In the genomic region with DNA sequence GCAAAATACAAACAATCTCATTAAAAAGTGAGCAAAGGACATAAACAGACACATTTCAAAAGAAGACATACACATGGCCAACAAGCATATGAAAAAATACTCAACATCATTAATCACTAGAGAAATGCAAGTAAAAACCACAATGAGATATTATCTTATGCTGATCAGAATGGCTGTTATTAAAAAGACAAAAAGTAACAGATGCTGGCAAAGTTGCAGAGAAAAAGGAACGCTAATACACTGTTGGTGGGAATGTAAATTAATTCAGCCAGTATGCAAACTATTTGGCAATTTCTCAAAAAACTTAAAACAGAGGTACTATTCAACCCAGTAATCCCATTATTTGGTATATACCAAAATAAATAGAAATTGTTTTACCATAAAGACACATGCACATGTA, we compare ENCODE assay signal across 19 cellular contexts. TPM values are rescaled to one million over a fixed set of nuclear protein-coding genes. Genes with fewer than 3 reads are reported as not detected.
DNase-seq lines count a peak whose midpoint lies in the region; ATAC-seq and TF ChIP-seq lines count a peak whose summit lies in the region.
"Had no signal": no experiment of that assay in that cellular context is flagged by ENCODE, and none has a peak within 500 bp of the region (broad histone marks: within the 10 kb centered on the region; RNA-seq: fewer than 3 reads in every experiment).

No MANE protein-coding gene starts in this region.

- no peaks in the 10 kb centered on the region for H3K79me2 ChIP-seq in SK-N-SH (ENCODE audit: insufficient read depth)

- H4K20me1 ChIP-seq in SK-N-SH (ENCODE audit: insufficient read depth): no peaks in the 10 kb centered on the region
- H4K20me1 ChIP-seq: BLaER1 had no signal

- H3K36me3 ChIP-seq in SK-N-SH (replicated peaks in 1 of 2; ENCODE audit: control insufficient read depth in 1 of 2, insufficient read depth in 2 of 2, low read length in 1 of 2): no peaks in the 10 kb centered on the region
- H3K36me3 ChIP-seq: BLaER1 had no signal

- H3K4me3 ChIP-seq in SK-N-SH (ENCODE audit: low read depth in 2 of 2, low read length in 1 of 2) (no peak overlapping the region), retinal pigment epithelial cell (ENCODE audit: low read length) (no peak overlapping the region)
- H3K4me3 ChIP-seq: BLaER1, GM12878 had no signal

- DNase-seq in SK-N-SH (no peak), NCI-H1048 (lab: John Stamatoyannopoulos, UW) (peak; percentile 81), amniotic epithelial cell (ENCODE audit: low read depth) (peak; percentile 23), retinal pigment epithelial cell (ENCODE audit: low read depth) (peak; percentile 16), inferior parietal cortex (ENCODE audit: extremely low spot score) (no peak)
- no peak for DNase-seq in stimulated activated naive CD4-positive, alpha-beta T cell treated with Interleukin-2 at 50 U/mL for 16 hours (lab: John Stamatoyannopoulos, UW)
- DNase-seq: CD4-positive, alpha-beta memory T cell; DMS153; DMS79; H9; IMR-90 had no signal

- POLR2A ChIA-PET in SK-N-SH (lab: Yijun Ruan, JAX): no interaction called here

- no peak overlapping the region for H2AFZ ChIP-seq in SK-N-SH (ENCODE audit: low read depth)

- no peaks in the 10 kb centered on the region for H3K9me2 ChIP-seq in SK-N-SH

- ATAC-seq in SK-N-SH treated with all-trans-retinoic acid at 6 μM for 48 hours (no peak), HG03097 (IDR thresholded peaks at IDR 0.05; ENCODE audit: low FRiP score, unreplicated experiment) (no peak)
- ATAC-seq: GM12878 had no signal

- no peaks in the 10 kb centered on the region for H3K4me1 ChIP-seq in SK-N-SH (ENCODE audit: control insufficient read depth in 1 of 2, insufficient read depth in 2 of 2, low read depth in 1 of 2, low read length in 1 of 2)
- H3K4me1 ChIP-seq: BLaER1 had no signal

- CTCF ChIA-PET in SK-N-SH (lab: Yijun Ruan, JAX): interaction anchor here (0.6 kb wide), 1 partner anchor 23 kb away, joined by 4 read pairs; no protein-coding TSS in a partner anchor

- TF ChIP-seq CTCF in SK-N-SH (IDR thresholded peaks at IDR 0.05) (no peak), retinal pigment epithelial cell (conservative IDR thresholded peaks at IDR 0.05; ENCODE audit: low read depth, low read length) (no peak)

- WGBS in SK-N-SH (ENCODE audit: low lambda C conversion rate): 28% methylated on average over 1 of the region's 1 CpG

- no peaks in the 10 kb centered on the region for H3F3A ChIP-seq in SK-N-SH (replicated peaks; ENCODE audit: insufficient read depth)

- H3K9ac ChIP-seq in SK-N-SH: no peak overlapping the region
- H3K9ac ChIP-seq: BLaER1 had no signal

- no peaks in the 10 kb centered on the region for H3K27me3 ChIP-seq in SK-N-SH (ENCODE audit: insufficient read depth)
- H3K27me3 ChIP-seq: BLaER1 had no signal

- no peak overlapping the region for H3K27ac ChIP-seq in SK-N-SH (ENCODE audit: low read depth in 2 of 2, low read length in 1 of 2)
- H3K27ac ChIP-seq: 22Rv1, BLaER1, HL-60 had no signal

- H3K4me2 ChIP-seq in SK-N-SH: no peak overlapping the region
- H3K4me2 ChIP-seq: BLaER1 had no signal

- TF ChIP-seq EP300 in SK-N-SH (IDR thresholded peaks at IDR 0.05; ENCODE audit: borderline replicate concordance in 1 of 2, low read depth in 1 of 2, low read length in 1 of 2): peak in 1 of 2 experiments; percentile 71; a peak in 2 of 4 replicates

- no peaks in the 10 kb centered on the region for H3K9me3 ChIP-seq in SK-N-SH
- H3K9me3 ChIP-seq: BLaER1 had no signal

- no peak for TF ChIP-seq RAD21 in SK-N-SH (IDR thresholded peaks at IDR 0.05; ENCODE audit: low read length)

TF ChIP-seq in SK-N-SH, 30 proteins besides CTCF, POLR2A, EP300 and RAD21 (continues in another document):
- no peak for TF ChIP-seq NRF1 (IDR thresholded peaks at IDR 0.05; ENCODE audit: low read depth, low read length)
- peak; percentile 57; the same call in 1 of the 2 replicates for TF ChIP-seq NFIC (IDR thresholded peaks at IDR 0.05; ENCODE audit: borderline replicate concordance)
- TF ChIP-seq MEF2A (IDR thresholded peaks at IDR 0.05; ENCODE audit: borderline replicate concordance, low read depth): no peak
- TF ChIP-seq, protein P1, sequence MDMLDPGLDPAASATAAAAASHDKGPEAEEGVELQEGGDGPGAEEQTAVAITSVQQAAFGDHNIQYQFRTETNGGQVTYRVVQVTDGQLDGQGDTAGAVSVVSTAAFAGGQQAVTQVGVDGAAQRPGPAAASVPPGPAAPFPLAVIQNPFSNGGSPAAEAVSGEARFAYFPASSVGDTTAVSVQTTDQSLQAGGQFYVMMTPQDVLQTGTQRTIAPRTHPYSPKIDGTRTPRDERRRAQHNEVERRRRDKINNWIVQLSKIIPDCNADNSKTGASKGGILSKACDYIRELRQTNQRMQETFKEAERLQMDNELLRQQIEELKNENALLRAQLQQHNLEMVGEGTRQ (IDR thresholded peaks at IDR 0.05; ENCODE audit: borderline replicate concordance, low read depth, low read length): no peak
- TF ChIP-seq MXI1 (IDR thresholded peaks at IDR 0.05; ENCODE audit: low read depth, low read length): no peak
- no peak for TF ChIP-seq GABPA (IDR thresholded peaks at IDR 0.05; ENCODE audit: low read depth)
- TF ChIP-seq TAF1 (IDR thresholded peaks at IDR 0.05; ENCODE audit: borderline replicate concordance, low read depth, low read length): no peak
- TF ChIP-seq SMC3 (IDR thresholded peaks at IDR 0.05; ENCODE audit: low read depth, low read length): no peak
- no peak for TF ChIP-seq FOXM1 (IDR thresholded peaks at IDR 0.05; ENCODE audit: low read depth)
- peak; percentile 77 for TF ChIP-seq TCF12 (IDR thresholded peaks at IDR 0.05)
- TF ChIP-seq, protein P2, sequence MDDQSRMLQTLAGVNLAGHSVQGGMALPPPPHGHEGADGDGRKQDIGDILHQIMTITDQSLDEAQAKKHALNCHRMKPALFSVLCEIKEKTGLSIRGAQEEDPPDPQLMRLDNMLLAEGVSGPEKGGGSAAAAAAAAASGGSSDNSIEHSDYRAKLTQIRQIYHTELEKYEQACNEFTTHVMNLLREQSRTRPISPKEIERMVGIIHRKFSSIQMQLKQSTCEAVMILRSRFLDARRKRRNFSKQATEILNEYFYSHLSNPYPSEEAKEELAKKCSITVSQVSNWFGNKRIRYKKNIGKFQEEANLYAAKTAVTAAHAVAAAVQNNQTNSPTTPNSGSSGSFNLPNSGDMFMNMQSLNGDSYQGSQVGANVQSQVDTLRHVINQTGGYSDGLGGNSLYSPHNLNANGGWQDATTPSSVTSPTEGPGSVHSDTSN (IDR thresholded peaks at IDR 0.05): peak; percentile 65

TF ChIP-seq in SK-N-SH treated with all-trans-retinoic acid at 6 μM for 48 hours, 23 proteins besides CTCF, POLR2A, EP300 and RAD21 (continues in another document):
- TF ChIP-seq ZNF70 (CRISPR knock-in tag; IDR thresholded peaks at IDR 0.05) (no peak), TCF4 (CRISPR knock-in tag; IDR thresholded peaks at IDR 0.05; ENCODE audit: borderline replicate concordance) (no peak), GLIS3 (CRISPR knock-in tag; IDR thresholded peaks at IDR 0.05) (no peak), PPARA (CRISPR knock-in tag; IDR thresholded peaks at IDR 0.05; ENCODE audit: borderline replicate concordance) (no peak), ARNTL (CRISPR knock-in tag; IDR thresholded peaks at IDR 0.05; ENCODE audit: borderline replicate concordance, low read depth) (no peak), ESRRG (CRISPR knock-in tag; IDR thresholded peaks at IDR 0.05) (no peak), OSR1 (CRISPR knock-in tag; IDR thresholded peaks at IDR 0.05) (no peak), CSDC2 (CRISPR knock-in tag; IDR thresholded peaks at IDR 0.05) (no peak), ZNF8 (CRISPR knock-in tag; IDR thresholded peaks at IDR 0.05) (no peak), ZFP30 (CRISPR knock-in tag; IDR thresholded peaks at IDR 0.05) (no peak), SNAI2 (CRISPR knock-in tag; IDR thresholded peaks at IDR 0.05) (no peak), ZC3H10 (CRISPR knock-in tag; IDR thresholded peaks at IDR 0.05) (no peak), BACH2 (CRISPR knock-in tag; IDR thresholded peaks at IDR 0.05; ENCODE audit: borderline replicate concordance) (no peak), ISL1 (CRISPR knock-in tag; IDR thresholded peaks at IDR 0.05) (no peak), TOX (CRISPR knock-in tag; IDR thresholded peaks at IDR 0.05; ENCODE audit: borderline replicate concordance) (no peak)
- TF ChIP-seq, protein P3, sequence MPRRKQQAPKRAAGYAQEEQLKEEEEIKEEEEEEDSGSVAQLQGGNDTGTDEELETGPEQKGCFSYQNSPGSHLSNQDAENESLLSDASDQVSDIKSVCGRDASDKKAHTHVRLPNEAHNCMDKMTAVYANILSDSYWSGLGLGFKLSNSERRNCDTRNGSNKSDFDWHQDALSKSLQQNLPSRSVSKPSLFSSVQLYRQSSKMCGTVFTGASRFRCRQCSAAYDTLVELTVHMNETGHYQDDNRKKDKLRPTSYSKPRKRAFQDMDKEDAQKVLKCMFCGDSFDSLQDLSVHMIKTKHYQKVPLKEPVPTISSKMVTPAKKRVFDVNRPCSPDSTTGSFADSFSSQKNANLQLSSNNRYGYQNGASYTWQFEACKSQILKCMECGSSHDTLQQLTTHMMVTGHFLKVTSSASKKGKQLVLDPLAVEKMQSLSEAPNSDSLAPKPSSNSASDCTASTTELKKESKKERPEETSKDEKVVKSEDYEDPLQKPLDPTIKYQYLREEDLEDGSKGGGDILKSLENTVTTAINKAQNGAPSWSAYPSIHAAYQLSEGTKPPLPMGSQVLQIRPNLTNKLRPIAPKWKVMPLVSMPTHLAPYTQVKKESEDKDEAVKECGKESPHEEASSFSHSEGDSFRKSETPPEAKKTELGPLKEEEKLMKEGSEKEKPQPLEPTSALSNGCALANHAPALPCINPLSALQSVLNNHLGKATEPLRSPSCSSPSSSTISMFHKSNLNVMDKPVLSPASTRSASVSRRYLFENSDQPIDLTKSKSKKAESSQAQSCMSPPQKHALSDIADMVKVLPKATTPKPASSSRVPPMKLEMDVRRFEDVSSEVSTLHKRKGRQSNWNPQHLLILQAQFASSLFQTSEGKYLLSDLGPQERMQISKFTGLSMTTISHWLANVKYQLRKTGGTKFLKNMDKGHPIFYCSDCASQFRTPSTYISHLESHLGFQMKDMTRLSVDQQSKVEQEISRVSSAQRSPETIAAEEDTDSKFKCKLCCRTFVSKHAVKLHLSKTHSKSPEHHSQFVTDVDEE (CRISPR knock-in tag; IDR thresholded peaks at IDR 0.05): no peak

RNA-seq across cellular contexts. Expression of a gene that starts 32.2 kb away (rescaled TPM):
- polyA plus RNA-seq in SK-N-SH (2012; rRNA removed): 1.2 and 2.8 TPM in 2 replicates
- 3.3 and 3.7 TPM in 2 replicates for polyA plus RNA-seq in SK-N-SH (2012; cell fraction: cytosol; rRNA removed)
- 0.38 and 1.0 TPM in 2 replicates for polyA plus RNA-seq in SK-N-SH (2012; cell fraction: nucleus; rRNA removed)
- polyA plus RNA-seq: CD14-positive monocyte; CD4-positive, alpha-beta memory T cell; GM12878; H1 had no signal

Comparison
In these comparisons a context has a peak if more than half of its experiments do, and no peak if none do; other contexts are left out.
1. DNase-seq: peak in NCI-H1048 (single experiment), amniotic epithelial cell (single experiment) and retinal pigment epithelial cell (single experiment); none in SK-N-SH (single experiment), stimulated activated naive CD4-positive, alpha-beta T cell treated with Interleukin-2 at 50 U/mL for 16 hours (single experiment) and inferior parietal cortex (single experiment).